In the genomic region with DNA sequence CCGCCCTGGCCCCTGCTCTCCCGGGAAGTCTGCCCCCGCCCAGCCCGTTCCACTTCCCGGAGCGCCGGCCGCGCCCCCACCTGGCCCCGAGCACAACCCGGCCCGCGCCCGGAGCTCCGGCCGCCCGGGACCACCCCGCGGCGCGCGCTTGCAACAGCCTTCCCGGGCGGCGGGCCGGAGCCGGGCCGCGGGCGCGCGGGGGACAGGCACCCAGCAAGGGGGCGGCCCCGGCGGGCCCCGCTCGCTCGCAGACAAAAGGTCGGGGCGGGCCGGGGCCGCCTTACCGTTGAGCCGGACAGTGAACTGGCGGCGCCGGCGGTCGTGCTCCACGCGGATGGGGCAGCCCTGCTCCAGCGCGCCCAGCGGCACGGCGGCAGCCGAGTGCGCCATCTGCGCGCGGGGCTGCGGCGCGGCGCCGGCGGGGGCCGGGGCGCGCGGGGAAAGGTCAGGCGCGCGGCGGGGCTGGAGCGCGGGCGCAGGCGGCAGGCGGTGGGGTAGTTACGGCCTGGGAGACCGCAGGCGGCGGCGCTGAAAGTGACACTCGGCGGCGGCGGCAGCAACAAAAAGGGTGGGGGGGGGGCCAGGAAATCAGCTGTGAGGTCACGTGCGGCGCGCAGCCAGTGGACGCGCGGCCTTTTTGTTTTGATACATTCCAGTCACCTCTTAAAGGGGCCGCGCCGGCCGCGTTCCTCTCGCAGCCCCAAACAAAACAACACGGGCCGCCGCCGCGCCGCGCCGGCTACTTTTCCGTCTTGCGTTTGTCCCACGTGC, we compare ENCODE assay signal across 8 cellular contexts. TPM values are rescaled to one million over a fixed set of nuclear protein-coding genes. Genes with fewer than 3 reads are reported as not detected.
DNase-seq lines count a peak whose midpoint lies in the region; ATAC-seq and TF ChIP-seq lines count a peak whose summit lies in the region.

A gene with protein sequence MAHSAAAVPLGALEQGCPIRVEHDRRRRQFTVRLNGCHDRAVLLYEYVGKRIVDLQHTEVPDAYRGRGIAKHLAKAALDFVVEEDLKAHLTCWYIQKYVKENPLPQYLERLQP (minus strand): TSS at position 536 of the 771 bp plus-strand sequence. CDS start 146 bp downstream, at position 390.

- H3K9me3 Mint-ChIP-seq in GM23338 = peaks cover 2% of the 10 kb centered on the region; the same call in 2 of the 3 replicates
- no peaks in the 10 kb centered on the region for H3K9me3 Mint-ChIP-seq in T-cell

- ATAC-seq in GM23338 (peak; percentile 68), T-cell (replicated peaks in 1 of 4) (peak; percentile 86 to 92 (median 87)), upper lobe of left lung (ENCODE audit: low FRiP score in 2 of 2) (peak; percentile 73 to 84)

- peaks cover 8% of the 10 kb centered on the region; the same call in 2 of the 3 replicates for H3K4me1 Mint-ChIP-seq in GM23338
- peaks cover 45 to 47% (median 45%) of the 10 kb centered on the region in 3 donors for H3K4me1 Mint-ChIP-seq in T-cell

- POLR2A ChIA-PET in T-cell (lab: Charles Lee) = interaction anchor here (0.5 to 0.6 kb wide), 3 partner anchors 26 to 131 kb away, joined by 3 read pairs; no protein-coding TSS in a partner anchor

- H3K9me3 ChIP-seq in MM.1S (replicated peaks; ENCODE audit: insufficient read depth, low read length) = no peaks in the 10 kb centered on the region
- no peaks in the 10 kb centered on the region for H3K9me3 ChIP-seq in left ventricle myocardium inferior (replicated peaks)
- no peaks in the 10 kb centered on the region for H3K9me3 ChIP-seq in prostate gland
- no peaks in the 10 kb centered on the region for H3K9me3 ChIP-seq in upper lobe of left lung

- H3K9me2 ChIP-seq in GM23338 (ENCODE audit: insufficient read depth) (no peaks in the 10 kb centered on the region), MM.1S (replicated peaks; ENCODE audit: insufficient read depth, low read length) (no peaks in the 10 kb centered on the region)

- H3K36me3 Mint-ChIP-seq in GM23338 (ENCODE audit: low read depth) (no peaks in the 10 kb centered on the region), T-cell (no peaks in the 10 kb centered on the region)

- TF ChIP-seq POLR2A in prostate gland (IDR thresholded peaks at IDR 0.05) = peak; percentile 59
- TF ChIP-seq POLR2A in upper lobe of left lung (IDR thresholded peaks at IDR 0.05) = peak in 2 of 4 donors; percentile 56 to 70

- TF ChIP-seq CTCF in GM23338 (conservative IDR thresholded peaks at IDR 0.05; ENCODE audit: low read depth in 2 of 2) (no peak), MM.1S (IDR thresholded peaks at IDR 0.05; ENCODE audit: low read length) (no peak), left ventricle myocardium inferior (IDR thresholded peaks at IDR 0.05; ENCODE audit: borderline replicate concordance) (no peak), prostate gland (IDR thresholded peaks at IDR 0.05) (peak in 1 of 4 experiments; percentile 6), upper lobe of left lung (IDR thresholded peaks at IDR 0.05) (peak in 2 of 6 experiments; percentile 6 to 9)

- intact Hi-C loops in left ventricle myocardium inferior (cut with micrococcal nuclease) = no loop called here
- intact Hi-C loops in prostate gland (cut with DNase I) = loop anchor here (2.0 to 5.0 kb wide), 2 partner anchors 32 to 36 kb away; partner anchors contain the start of gene MAP2K3

- H3K4me3 ChIP-seq in GM23338 = peak within 1 kb of the TSS; percentile 70
- peak within 1 kb of the TSS; percentile 66 for H3K4me3 ChIP-seq in MM.1S (ENCODE audit: low read length)
- peak within 1 kb of the TSS; percentile 81 for H3K4me3 ChIP-seq in left ventricle myocardium inferior
- peak within 1 kb of the TSS; percentile 59 to 69 for H3K4me3 ChIP-seq in prostate gland
- peak within 1 kb of the TSS; percentile 38 to 88 (median 82) for H3K4me3 ChIP-seq in upper lobe of left lung

- WGBS in prostate gland = under 1% methylated on average over 108 of the region's 113 CpGs
- 0 to 1% methylated on average over 17 to 45 of the region's 113 CpGs for WGBS in upper lobe of left lung, 2 donors

- H3K4me1 ChIP-seq in GM23338 (ENCODE audit: insufficient read depth) (peaks cover 28% of the 10 kb centered on the region), MM.1S (ENCODE audit: low read length) (0 out of 2 replicates have a peak, but pooled peaks cover 7% of the 10 kb centered on the region), left ventricle myocardium inferior (peaks cover 54% of the 10 kb centered on the region), prostate gland (replicated peaks) (peaks cover 9% of the 10 kb centered on the region), upper lobe of left lung (peaks cover 20 to 53% (median 31%) of the 10 kb centered on the region in 4 donors)

- no peaks in the 10 kb centered on the region for H3K36me3 ChIP-seq in GM23338 (ENCODE audit: insufficient read depth)
- no peaks in the 10 kb centered on the region for H3K36me3 ChIP-seq in MM.1S (replicated peaks; ENCODE audit: insufficient read depth, low read length)
- no peaks in the 10 kb centered on the region for H3K36me3 ChIP-seq in left ventricle myocardium inferior
- H3K36me3 ChIP-seq in prostate gland = no peaks in the 10 kb centered on the region
- no peaks in the 10 kb centered on the region for H3K36me3 ChIP-seq in upper lobe of left lung

- H3K79me2 ChIP-seq in GM23338 (replicated peaks; ENCODE audit: insufficient read depth) (no peaks in the 10 kb centered on the region), MM.1S (ENCODE audit: low read length) (no peaks in the 10 kb centered on the region)

- peaks cover 19% of the 10 kb centered on the region for H3K27me3 Mint-ChIP-seq in GM23338 (ENCODE audit: insufficient read depth, low read depth, poor library complexity)
- no peaks in the 10 kb centered on the region for H3K27me3 Mint-ChIP-seq in T-cell

- H3K27ac Mint-ChIP-seq in GM23338 (no peak within 1 kb of the TSS), T-cell (peak within 1 kb of the TSS; percentile 95 to 98)

- no peak for TF ChIP-seq EP300 in upper lobe of left lung (IDR thresholded peaks at IDR 0.05)

- H3K4me3 Mint-ChIP-seq in GM23338 = peak within 1 kb of the TSS; percentile 75
- peak within 1 kb of the TSS; percentile 87 to 88 (median 88) for H3K4me3 Mint-ChIP-seq in T-cell

- H3K4me2 ChIP-seq in GM23338 (peak within 1 kb of the TSS; percentile 84), MM.1S (ENCODE audit: low read depth, low read length) (peak within 1 kb of the TSS; percentile 97)

- H3K27ac ChIP-seq in GM23338 (ENCODE audit: low read depth) (no peak within 1 kb of the TSS), MM.1S (ENCODE audit: low read length) (no peak within 1 kb of the TSS), left ventricle myocardium inferior (replicated peaks) (peak within 1 kb of the TSS; percentile 88), prostate gland (peak within 1 kb of the TSS; percentile 73 to 75), upper lobe of left lung (peak within 1 kb of the TSS; percentile 70 to 89 (median 76))

- peak within 1 kb of the TSS; percentile 87 for H2AFZ ChIP-seq in GM23338
- peak within 1 kb of the TSS; percentile 91 for H2AFZ ChIP-seq in MM.1S (ENCODE audit: low read length)

- peaks cover 5% of the 10 kb centered on the region; the same call in 1 of the 2 replicates for H3K27me3 ChIP-seq in GM23338 (ENCODE audit: insufficient read depth)
- peaks cover 7% of the 10 kb centered on the region; the same call in 1 of the 2 replicates for H3K27me3 ChIP-seq in MM.1S (replicated peaks; ENCODE audit: insufficient read depth, low read length)
- H3K27me3 ChIP-seq in left ventricle myocardium inferior (ENCODE audit: low read depth) = no peaks in the 10 kb centered on the region
- no peaks in the 10 kb centered on the region for H3K27me3 ChIP-seq in prostate gland (replicated peaks; ENCODE audit: insufficient read depth)
- no peaks in the 10 kb centered on the region for H3K27me3 ChIP-seq in upper lobe of left lung

- CTCF ChIA-PET in T-cell (lab: Charles Lee) = interaction anchor here in 1 of 2 donors (0.5 kb wide), 1 partner anchor 125 kb away, joined by 3 read pairs; no protein-coding TSS in a partner anchor

- H3F3A ChIP-seq in GM23338 (replicated peaks; ENCODE audit: low read depth) = peaks cover 5% of the 10 kb centered on the region; the same call in 1 of the 2 replicates
- H3F3A ChIP-seq in MM.1S (ENCODE audit: insufficient read depth, low read length) = no peaks in the 10 kb centered on the region

- H4K20me1 ChIP-seq in GM23338 (replicated peaks; ENCODE audit: insufficient read depth) = no peaks in the 10 kb centered on the region
- no peaks in the 10 kb centered on the region for H4K20me1 ChIP-seq in MM.1S (ENCODE audit: insufficient read depth, low read length)

- DNase-seq in EH (ENCODE audit: low read depth) (peak; percentile 85), GM23338 (ENCODE audit: low spot score) (peak; percentile 97), MM.1S (peak; percentile 80), T-cell (peak; percentile 63 to 85 (median 77)), amniotic epithelial cell (ENCODE audit: low read depth) (peak; percentile 80), left ventricle myocardium inferior (peak; percentile 91), prostate gland (ENCODE audit: low spot score) (peak; percentile 87), upper lobe of left lung (peak; percentile 95 to 97)

- peak within 1 kb of the TSS; percentile 52; the same call in 1 of the 2 replicates for H3K9ac ChIP-seq in MM.1S (ENCODE audit: low read length)

TF ChIP-seq in GM23338, 12 proteins besides CTCF, POLR2A, EP300 and RAD21 (continues in another document):
- TF ChIP-seq STAT1 (IDR thresholded peaks at IDR 0.05; ENCODE audit: unreplicated experiment) = no peak
- TF ChIP-seq JUNB (IDR thresholded peaks at IDR 0.05; ENCODE audit: unreplicated experiment) = no peak
- no peak for TF ChIP-seq EZH2phosphoT487 (IDR thresholded peaks at IDR 0.05; ENCODE audit: unreplicated experiment)
- no peak for TF ChIP-seq POLR2AphosphoS5 (IDR thresholded peaks at IDR 0.05; ENCODE audit: low read depth)
- no peak for TF ChIP-seq ZNF114 (CRISPR knock-in tag; IDR thresholded peaks at IDR 0.05)

RNA-seq across cellular contexts. Expression of the gene that starts here (rescaled TPM):
- total RNA-seq in GM23338 (2014; rRNA removed; shearing (Covaris generic)) = 8.1 and 8.7 TPM in 2 replicates
- polyA plus RNA-seq in GM23338 (2016; fragmentation: Nextera tagmentation; extraction: Ambion mirVana) = 2.1 TPM in 2 replicates
- total RNA-seq in T-cell (10 to 100 TPM in 2 of 5 donors, 1 to 10 TPM in 3; 7.2 to 11.1 (median 9.6) TPM), left ventricle myocardium inferior (17.7 TPM), prostate gland (10 to 100 TPM; 16.5 to 26.3 TPM), upper lobe of left lung (10 to 100 TPM; 11.2 to 32.5 (median 16.1) TPM)

Comparison
In these comparisons a context has a peak if more than half of its experiments do, and no peak if none do; other contexts are left out.
1. H3K27ac ChIP-seq: peak in left ventricle myocardium inferior (single experiment), prostate gland (2 of 2) and upper lobe of left lung (4 of 4); none in GM23338 (single experiment) and MM.1S (single experiment).
2. Peak in every context shown above with its lines, with median percentiles within 50 percentile points of each other: DNase-seq, ATAC-seq and H3K4me3 ChIP-seq.